Comparison of ENCODE assay signal across 5 cellular contexts in the genomic region with DNA sequence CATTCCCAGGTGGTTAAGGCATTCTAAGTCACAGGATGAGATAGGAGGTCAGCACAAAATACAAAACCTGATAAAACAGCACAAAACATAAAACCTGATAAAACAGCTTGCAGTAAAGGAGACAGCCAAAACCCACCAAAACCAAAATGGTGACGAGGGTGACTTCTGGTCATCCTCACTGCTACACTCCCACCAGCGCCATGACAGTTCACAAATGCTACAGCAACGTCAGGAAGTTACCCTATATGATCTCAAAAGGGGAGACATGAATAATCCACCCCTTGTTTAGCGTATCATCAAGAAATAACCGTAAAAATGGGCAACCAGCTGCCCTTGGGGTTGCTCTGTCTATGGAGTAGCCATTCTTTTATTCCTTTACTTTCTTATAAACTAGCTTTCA. TPM values are rescaled to one million over a fixed set of nuclear protein-coding genes. Genes with fewer than 3 reads are reported as not detected.
"Had no signal": no experiment of that assay in that cellular context is flagged by ENCODE, and none has a peak within 500 bp of the region (broad histone marks: within the 10 kb centered on the region; RNA-seq: fewer than 3 reads in every experiment).

No MANE protein-coding gene starts in this region.

RNA-seq across cellular contexts. Expression of a gene that starts 28.7 kb away (rescaled TPM):
- total RNA-seq: subcutaneous adipose tissue, temporal lobe, thoracic aorta, tibial nerve, upper lobe of right lung had no signal
